In the genomic region with DNA sequence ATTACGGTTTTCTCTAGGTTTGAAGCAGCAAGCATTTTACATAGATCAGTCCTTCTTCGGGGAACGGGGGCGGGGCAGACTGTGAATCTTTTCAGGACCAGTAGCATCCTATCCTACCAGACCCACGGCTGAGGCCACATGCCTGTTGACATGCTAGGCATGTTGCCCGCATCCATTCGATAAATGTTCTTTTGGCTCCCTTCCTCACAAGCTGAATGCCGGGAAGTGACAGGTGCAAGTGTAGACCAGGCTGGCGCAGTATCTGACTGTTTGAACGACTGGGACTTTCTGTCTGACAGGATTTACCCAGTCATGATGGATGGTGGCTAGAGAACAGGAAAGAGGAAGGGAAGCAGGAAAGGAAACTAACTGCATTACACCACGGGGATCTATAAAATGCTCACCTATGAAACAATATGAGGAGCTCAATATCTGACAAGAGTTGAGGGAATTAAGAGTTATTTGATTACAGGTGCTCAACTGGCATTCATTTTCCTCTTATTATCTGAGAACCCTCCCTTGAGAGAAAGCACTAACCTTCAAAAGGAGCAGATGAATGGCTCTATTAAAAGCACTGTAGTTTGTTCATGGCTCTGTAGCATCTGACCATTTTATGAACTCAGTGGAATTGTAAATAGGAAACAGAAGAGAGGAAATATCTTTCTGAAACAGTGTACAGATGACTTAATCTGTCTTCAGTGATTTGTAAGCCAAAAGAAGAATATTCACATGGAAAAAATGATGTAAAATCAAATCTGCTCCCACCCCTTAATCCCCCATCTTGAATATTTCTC, we compare ENCODE assay signal across 11 cellular contexts.
DNase-seq lines count a peak whose midpoint lies in the region; ATAC-seq, FAIRE-seq and TF ChIP-seq lines count a peak whose summit lies in the region.
"Had no signal": no experiment of that assay in that cellular context is flagged by ENCODE, and none has a peak within 500 bp of the region (broad histone marks: within the 10 kb centered on the region; RNA-seq: fewer than 3 reads in every experiment).

No MANE protein-coding gene starts in this region.

- intact Hi-C loops in activated CD4-positive, alpha-beta T cell treated with anti-CD3 and anti-CD28 coated beads for 36 hours (cut with DNase I, micrococcal nuclease) = no loop called here

- CTCF ChIA-PET in activated CD4-positive, alpha-beta T cell treated with anti-CD3 and anti-CD28 coated beads for 36 hours (lab: Charles Lee) = interaction anchor here (0.6 kb wide), 1 partner anchor 13 kb away, joined by 4 read pairs; no protein-coding TSS in a partner anchor

- no peak overlapping the region for H3K27ac Mint-ChIP-seq in activated CD4-positive, alpha-beta T cell treated with anti-CD3 and anti-CD28 coated beads for 36 hours
- peak overlapping the region; percentile 21 for H3K27ac Mint-ChIP-seq in mesothelial cell of epicardium
- H3K27ac Mint-ChIP-seq: immature natural killer cell had no signal

- POLR2A ChIA-PET in activated CD4-positive, alpha-beta T cell treated with anti-CD3 and anti-CD28 coated beads for 36 hours (lab: Charles Lee) = no interaction called here

- ATAC-seq in activated CD4-positive, alpha-beta T cell treated with anti-CD3 and anti-CD28 coated beads for 36 hours = no peak
- no peak for ATAC-seq in GM19467 (IDR thresholded peaks at IDR 0.05; ENCODE audit: unreplicated experiment)

- FAIRE-seq in urothelium cell line (lab: Jason Lieb, UNC) = peak; percentile 27

- no peaks in the 10 kb centered on the region for H3K4me1 Mint-ChIP-seq in activated CD4-positive, alpha-beta T cell treated with anti-CD3 and anti-CD28 coated beads for 36 hours
- peaks cover 22% of the 10 kb centered on the region for H3K4me1 Mint-ChIP-seq in mesothelial cell of epicardium
- H3K4me1 Mint-ChIP-seq: immature natural killer cell had no signal

- DNase-seq in activated CD4-positive, alpha-beta T cell treated with anti-CD3 and anti-CD28 coated beads for 36 hours = peak; percentile 7
- no peak for DNase-seq in activated CD4-positive, alpha-beta T cell treated with anti-CD3 and anti-CD28 coated beads, Interleukin-2, amount 50 U/mL, for 1 hour
- peak; percentile 99 for DNase-seq in SHP77 treated with DMSO at 0.1 percent for 48 hours (lab: John Stamatoyannopoulos, UW)
- DNase-seq in mesothelial cell of epicardium (ENCODE audit: low spot score in 2 of 2, unreplicated experiment in 2 of 2) = no peak
- no peak for DNase-seq in urothelium cell line (ENCODE audit: low spot score)
- no peak for DNase-seq in AG08396 (ENCODE audit: low spot score)
- no peak for DNase-seq in COLO829 (ENCODE audit: low spot score)
- DNase-seq: DND-41, immature natural killer cell, T-helper 9 cell had no signal

- no peak overlapping the region for H3K4me3 Mint-ChIP-seq in activated CD4-positive, alpha-beta T cell treated with anti-CD3 and anti-CD28 coated beads for 36 hours
- no peak overlapping the region for H3K4me3 Mint-ChIP-seq in mesothelial cell of epicardium
- H3K4me3 Mint-ChIP-seq: immature natural killer cell had no signal

- TF ChIP-seq CTCF in mesothelial cell of epicardium (IDR thresholded peaks at IDR 0.05; ENCODE audit: unreplicated experiment) = no peak

- H3K27me3 Mint-ChIP-seq in activated CD4-positive, alpha-beta T cell treated with anti-CD3 and anti-CD28 coated beads for 36 hours = no peaks in the 10 kb centered on the region
- no peaks in the 10 kb centered on the region for H3K27me3 Mint-ChIP-seq in mesothelial cell of epicardium (ENCODE audit: low read depth)

- no peaks in the 10 kb centered on the region for H3K9me3 Mint-ChIP-seq in activated CD4-positive, alpha-beta T cell treated with anti-CD3 and anti-CD28 coated beads for 36 hours (ENCODE audit: low read depth)
- no peaks in the 10 kb centered on the region for H3K9me3 Mint-ChIP-seq in mesothelial cell of epicardium

- no peaks in the 10 kb centered on the region for H3K36me3 Mint-ChIP-seq in activated CD4-positive, alpha-beta T cell treated with anti-CD3 and anti-CD28 coated beads for 36 hours (ENCODE audit: low read depth)
- H3K36me3 Mint-ChIP-seq in mesothelial cell of epicardium = no peaks in the 10 kb centered on the region
- H3K36me3 Mint-ChIP-seq: immature natural killer cell had no signal

Comparison
In these comparisons a context has a peak if more than half of its experiments do, and no peak if none do; other contexts are left out.
1. DNase-seq: peak in activated CD4-positive, alpha-beta T cell treated with anti-CD3 and anti-CD28 coated beads for 36 hours (single experiment) and SHP77 treated with DMSO at 0.1 percent for 48 hours (single experiment); none in activated CD4-positive, alpha-beta T cell treated with anti-CD3 and anti-CD28 coated beads, Interleukin-2, amount 50 U/mL, for 1 hour (single experiment), mesothelial cell of epicardium (0 of 2), urothelium cell line (single experiment), AG08396 (single experiment) and COLO829 (single experiment).